23 cellular contexts compared by ENCODE assay signal in genomic region chr10:130895172-130895571, GRCh38.
"Had no signal": no experiment of that assay in that cellular context is flagged by ENCODE, and none has a peak within 500 bp of the region (broad histone marks: within the 10 kb centered on the region; RNA-seq: fewer than 3 reads in every experiment).

No MANE protein-coding gene starts in this region.

- H3K36me3 Mint-ChIP-seq: naive thymus-derived CD4-positive, alpha-beta T cell; stimulated activated memory B cell treated with anti-CD40 and anti-IgM and Interleukin-4, amounts not matched to agents 10 μg/mL and 1 μg/mL and 100 μg/mL, for 72 hours; type B pancreatic cell had no signal

- H3K4me3 ChIP-seq: colonic mucosa, esophagus squamous epithelium, heart right ventricle, right atrium auricular region, sigmoid colon, testis, tibial artery had no signal

- H3K79me2 ChIP-seq: parathyroid adenoma had no signal

- H3K4me3 Mint-ChIP-seq: dendritic cell treated with granulocyte-macrophage colony-stimulating factor and Interleukin-4, amounts not matched to agents 40 ng/mL and 50 ng/mL, for 4 days; naive thymus-derived CD4-positive, alpha-beta T cell; stimulated activated memory B cell treated with anti-CD40 and anti-IgM and Interleukin-4, amounts not matched to agents 10 μg/mL and 1 μg/mL and 100 μg/mL, for 72 hours had no signal

- H3K4me1 ChIP-seq: colonic mucosa, heart right ventricle, parathyroid adenoma, right atrium auricular region, sigmoid colon, testis, tibial artery had no signal

- H3K9me3 Mint-ChIP-seq: dendritic cell treated with granulocyte-macrophage colony-stimulating factor and Interleukin-4, amounts not matched to agents 40 ng/mL and 50 ng/mL, for 4 days; type B pancreatic cell had no signal

- ATAC-seq: heart right ventricle; left lobe of liver; naive thymus-derived CD4-positive, alpha-beta T cell; stimulated activated memory B cell treated with anti-CD40 and anti-IgM and Interleukin-4, amounts not matched to agents 10 μg/mL and 1 μg/mL and 100 μg/mL, for 72 hours; stimulated activated naive CD8-positive, alpha-beta T cell treated with anti-CD3 and anti-CD28 coated beads, Interleukin-15, Interleukin-2, amounts not matched to agents 100 U/mL and 50 U/mL, for 24 hours had no signal

- H3K9ac ChIP-seq: parathyroid adenoma had no signal

- H3K27ac Mint-ChIP-seq: dendritic cell treated with granulocyte-macrophage colony-stimulating factor and Interleukin-4, amounts not matched to agents 40 ng/mL and 50 ng/mL, for 4 days; naive thymus-derived CD4-positive, alpha-beta T cell; progenitor cell of endocrine pancreas; stimulated activated memory B cell treated with anti-CD40 and anti-IgM and Interleukin-4, amounts not matched to agents 10 μg/mL and 1 μg/mL and 100 μg/mL, for 72 hours had no signal

- H3K4me1 Mint-ChIP-seq: stimulated activated memory B cell treated with anti-CD40 and anti-IgM and Interleukin-4, amounts not matched to agents 10 μg/mL and 1 μg/mL and 100 μg/mL, for 72 hours had no signal

- DNase-seq: colonic mucosa; effector CD8-positive, alpha-beta T cell; esophagus squamous epithelium; foreskin melanocyte; glutamatergic neuron; heart right ventricle; hippocampal formation; mesenchymal stem cell; midbrain; naive thymus-derived CD4-positive, alpha-beta T cell; stimulated activated CD4-positive, alpha-beta T cell treated with anti-CD3 and anti-CD28 coated beads, Interleukin-4, amount 100 ng/mL, for 4 hours; stimulated activated naive CD8-positive, alpha-beta T cell treated with anti-CD3 and anti-CD28 coated beads, Interleukin-15, Interleukin-2, amounts not matched to agents 100 U/mL and 50 U/mL, for 24 hours; substantia nigra; testis; tibial artery had no signal

- H3K27ac ChIP-seq: colonic mucosa, esophagus squamous epithelium, heart right ventricle, parathyroid adenoma, right atrium auricular region, sigmoid colon, testis, tibial artery had no signal

- H3K36me3 ChIP-seq: colonic mucosa, esophagus squamous epithelium, heart right ventricle, right atrium auricular region, sigmoid colon, tibial artery had no signal

- H3K27me3 ChIP-seq: colonic mucosa, right atrium auricular region, sigmoid colon, testis, tibial artery had no signal

- H3K27me3 Mint-ChIP-seq: dendritic cell treated with granulocyte-macrophage colony-stimulating factor and Interleukin-4, amounts not matched to agents 40 ng/mL and 50 ng/mL, for 4 days; stimulated activated memory B cell treated with anti-CD40 and anti-IgM and Interleukin-4, amounts not matched to agents 10 μg/mL and 1 μg/mL and 100 μg/mL, for 72 hours had no signal

- H3K9me3 ChIP-seq: colonic mucosa, esophagus squamous epithelium, heart right ventricle, right atrium auricular region, sigmoid colon, testis, tibial artery had no signal
